ENCODE assay signal across 19 cellular contexts in the genomic region with DNA sequence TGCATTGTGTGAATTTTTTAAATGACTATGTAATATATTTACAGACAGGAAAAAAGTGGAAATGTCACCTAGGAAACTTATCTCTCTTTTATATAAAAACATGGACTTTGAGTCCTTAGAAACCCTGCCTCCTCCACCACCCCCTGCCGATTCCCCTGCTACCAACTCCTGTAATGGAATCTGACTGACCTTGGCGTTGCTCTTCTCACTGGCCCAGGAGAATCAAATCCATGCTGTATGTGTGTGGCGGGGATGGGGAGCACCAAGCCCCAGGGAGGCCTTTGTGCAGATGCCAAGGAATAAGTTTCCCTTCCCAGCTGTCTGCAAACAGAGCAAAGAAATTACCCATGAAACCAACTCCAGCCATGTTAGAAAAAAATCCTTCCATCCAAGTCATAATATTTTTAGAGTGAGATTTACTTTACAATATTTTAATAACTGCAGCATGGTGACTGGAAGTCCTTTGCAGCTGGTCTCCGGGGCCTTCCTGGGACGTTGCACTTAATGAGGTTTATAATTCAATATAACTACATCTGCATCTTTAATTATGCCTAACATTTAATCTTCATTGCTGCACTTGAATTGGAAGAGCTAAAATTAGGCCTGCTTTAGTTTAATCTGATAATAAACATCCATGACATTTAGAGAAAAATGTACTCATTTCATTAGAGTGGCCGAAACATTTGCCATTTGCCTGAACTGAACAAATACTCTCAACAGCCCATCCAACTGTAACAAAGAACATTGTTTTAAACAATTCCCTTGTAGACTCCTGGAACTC.
"Had no signal": no experiment of that assay in that cellular context is flagged by ENCODE, and none has a peak within 500 bp of the region (broad histone marks: within the 10 kb centered on the region; RNA-seq: fewer than 3 reads in every experiment).

No MANE protein-coding gene starts in this region.

- H3K36me3 ChIP-seq: breast epithelium, esophagus squamous epithelium, left ventricle myocardium inferior, ovary, thoracic aorta had no signal

- DNase-seq: activated effector memory CD4-positive, alpha-beta T cell treated with Interleukin-2 at 50 U/mL for 16 hours; activated T-cell treated with anti-CD3 and anti-CD28 coated beads, Interleukin-2, amount 50 U/mL, for 1 hour; amniotic stem cell; esophagus squamous epithelium; foreskin fibroblast; glutamatergic neuron; islet precursor cell; left ventricle myocardium inferior; mesendoderm; ovary; stimulated activated CD4-positive, alpha-beta T cell treated with anti-CD3 and anti-CD28 coated beads, Interleukin-4, amount 100 ng/mL, for 24 hours; T-helper 2 cell had no signal

- H3K4me3 ChIP-seq: breast epithelium, esophagus squamous epithelium, left ventricle myocardium inferior, ovary, thoracic aorta had no signal

- H3K27ac Mint-ChIP-seq: activated naive CD4-positive, alpha-beta T cell treated with anti-CD3 and anti-CD28 coated beads, Interleukin-2, amount 50 U/mL, for 72 hours; stimulated activated naive CD8-positive, alpha-beta T cell treated with anti-CD3 and anti-CD28 coated beads, Interleukin-15, Interleukin-2, amounts not matched to agents 100 ng/mL and 50 ng/mL, for 24 hours had no signal

- H3K27me3 ChIP-seq: breast epithelium, esophagus squamous epithelium, ovary had no signal

- H3K4me3 Mint-ChIP-seq: neural crest cell; stimulated activated naive CD8-positive, alpha-beta T cell treated with anti-CD3 and anti-CD28 coated beads, Interleukin-15, Interleukin-2, amounts not matched to agents 100 ng/mL and 50 ng/mL, for 24 hours had no signal

- H3K9me3 ChIP-seq: breast epithelium, esophagus squamous epithelium, ovary, thoracic aorta had no signal

- ATAC-seq: activated CD4-positive, CD25-positive, alpha-beta regulatory T cell treated with anti-CD3 and anti-CD28 coated beads, Interleukin-2, amount 50 U/mL, for 24 hours; activated naive CD4-positive, alpha-beta T cell treated with anti-CD3 and anti-CD28 coated beads, Interleukin-2, amount 50 U/mL, for 72 hours had no signal

- H3K9me3 Mint-ChIP-seq: stimulated activated naive CD8-positive, alpha-beta T cell treated with anti-CD3 and anti-CD28 coated beads, Interleukin-15, Interleukin-2, amounts not matched to agents 100 ng/mL and 50 ng/mL, for 24 hours had no signal

- H3K36me3 Mint-ChIP-seq: activated naive CD4-positive, alpha-beta T cell treated with anti-CD3 and anti-CD28 coated beads, Interleukin-2, amount 50 U/mL, for 72 hours had no signal

- FAIRE-seq: urothelium cell line had no signal

- H3K4me1 ChIP-seq: breast epithelium had no signal

- H3K27ac ChIP-seq: breast epithelium, esophagus squamous epithelium, left ventricle myocardium inferior, ovary, thoracic aorta had no signal
